7 cellular contexts compared by ENCODE assay signal in genomic region chr2:212538156-212539144, GRCh38. TPM values are rescaled to one million over a fixed set of nuclear protein-coding genes. Genes with fewer than 3 reads are reported as not detected.
A peak's percentile ranks its signal among the peaks of the same experiment; 100 is the strongest.
DNase-seq lines count a peak whose midpoint lies in the region; ATAC-seq, FAIRE-seq and TF ChIP-seq lines count a peak whose summit lies in the region.

ERBB4 (minus strand) TSS chr2:212538802; CDS start chr2:212538530, 272 bp downstream.

- TF ChIP-seq CTCF in GM12865 (IDR thresholded peaks at IDR 0.05; ENCODE audit: insufficient read depth, low read depth, low read length, missing control alignments) (no peak), endothelial cell of umbilical vein (IDR thresholded peaks at IDR 0.05; ENCODE audit: extremely low read depth in 1 of 2, insufficient read depth in 1 of 2, low read depth in 1 of 2, low read length in 2 of 2) (no peak)

- intact Hi-C loops in endothelial cell of umbilical vein (cut with micrococcal nuclease), result loop anchor here (5.0 kb wide), 3 partner anchors 176 to 661 kb away; no protein-coding TSS in a partner anchor

- no TSS peak for BruUV-seq in endothelial cell of umbilical vein (replicated peaks; lab: Mats Ljungman, UMichigan)

- H3K36me3 ChIP-seq in endothelial cell of umbilical vein (ENCODE audit: control insufficient read depth in 2 of 2, extremely low read depth in 1 of 2, insufficient read depth in 2 of 2, low read length in 2 of 2) (no peaks in the 10 kb centered on the region), muscle layer of colon (ENCODE audit: insufficient read depth, low read length) (no peaks in the 10 kb centered on the region)

- POLR2A ChIA-PET in endothelial cell of umbilical vein (lab: Charles Lee), result no interaction called here

- peak within 1 kb of the TSS; percentile 97 for H2AFZ ChIP-seq in endothelial cell of umbilical vein (ENCODE audit: low read depth, low read length)

- dilution Hi-C loops in endothelial cell of umbilical vein (cut with MboI; ENCODE audit: extremely low pct_ligation_motif_present, low sequenced_read_pairs), result no loop called here

- no peak within 1 kb of the TSS for H3K27ac ChIP-seq in endothelial cell of umbilical vein (ENCODE audit: insufficient read depth, low read depth, low read length)
- no peak within 1 kb of the TSS for H3K27ac ChIP-seq in muscle layer of colon (ENCODE audit: low read depth, low read length)

- no peaks in the 10 kb centered on the region for H3K79me2 ChIP-seq in endothelial cell of umbilical vein (ENCODE audit: control insufficient read depth, insufficient read depth, low read length)

- H3K9me3 ChIP-seq in endothelial cell of umbilical vein (replicated peaks; ENCODE audit: control insufficient read depth, insufficient read depth, low read length), result no peaks in the 10 kb centered on the region
- H3K9me3 ChIP-seq in muscle layer of colon (ENCODE audit: low read length), result no peaks in the 10 kb centered on the region

- DNase-seq in GM12865 (ENCODE audit: low read depth) (no peak), NCI-H748 treated with DMSO at 0.1 percent for 48 hours (lab: John Stamatoyannopoulos, UW) (peak; percentile 36), endothelial cell of umbilical vein (ENCODE audit: low read depth, low spot score) (peak; percentile 5), urothelium cell line (ENCODE audit: low spot score) (peak; percentile 14)

- no peaks in the 10 kb centered on the region for H4K20me1 ChIP-seq in endothelial cell of umbilical vein (replicated peaks; ENCODE audit: control insufficient read depth, extremely low read depth, insufficient read depth, low read length)

- CTCF ChIA-PET in endothelial cell of umbilical vein (lab: Charles Lee), result interaction anchor here (0.9 to 2.2 kb wide), 9 partner anchors 9 to 1083 kb away, joined by 3 to 7 read pairs (median 5); no protein-coding TSS in a partner anchor

- H3K27me3 ChIP-seq in endothelial cell of umbilical vein (ENCODE audit: control insufficient read depth in 2 of 2, insufficient read depth in 2 of 2, low read length in 2 of 2) (peaks cover 14 to 31% of the 10 kb centered on the region in 2 experiments), muscle layer of colon (ENCODE audit: control insufficient read depth in 1 of 2, insufficient read depth in 2 of 2, low read length in 2 of 2) (peaks cover 6 to 25% of the 10 kb centered on the region in 2 donors)

- TF ChIP-seq POLR2A in endothelial cell of umbilical vein (IDR thresholded peaks at IDR 0.05; ENCODE audit: low read depth, low read length), result no peak

- H3K9me1 ChIP-seq in endothelial cell of umbilical vein (replicated peaks; ENCODE audit: control insufficient read depth, extremely low read depth, insufficient read depth, low read length), result no peaks in the 10 kb centered on the region

- H3K4me1 ChIP-seq in endothelial cell of umbilical vein (ENCODE audit: control insufficient read depth, extremely low read depth, insufficient read depth, low read length), result peaks cover 18% of the 10 kb centered on the region
- no peaks in the 10 kb centered on the region for H3K4me1 ChIP-seq in muscle layer of colon (ENCODE audit: insufficient read depth, low read length)

- ATAC-seq in HG02840 (IDR thresholded peaks at IDR 0.05; ENCODE audit: low FRiP score, unreplicated experiment), result no peak
- ATAC-seq in HG02884 (IDR thresholded peaks at IDR 0.05; ENCODE audit: unreplicated experiment), result no peak

- peak within 1 kb of the TSS; percentile 6 for H3K9ac ChIP-seq in endothelial cell of umbilical vein (replicated peaks; ENCODE audit: extremely low read depth, insufficient read depth, low read length)
- no peak within 1 kb of the TSS for H3K9ac ChIP-seq in muscle layer of colon (ENCODE audit: low read length)

- H3K4me3 ChIP-seq in GM12865 (ENCODE audit: low read depth, low read length) (peak within 1 kb of the TSS; percentile 58), endothelial cell of umbilical vein (replicated peaks in 1 of 3; ENCODE audit: insufficient read depth in 1 of 3, low read depth in 1 of 3, low read length in 3 of 3) (peak within 1 kb of the TSS; percentile 39 to 88 (median 86)), muscle layer of colon (ENCODE audit: low read depth in 1 of 2, low read length in 2 of 2) (peak within 1 kb of the TSS; percentile 58 to 68)

- FAIRE-seq in endothelial cell of umbilical vein (lab: Jason Lieb, UNC), result no peak
- FAIRE-seq in urothelium cell line (lab: Jason Lieb, UNC), result no peak

- H3K4me2 ChIP-seq in endothelial cell of umbilical vein (ENCODE audit: insufficient read depth, low read length), result peak within 1 kb of the TSS; percentile 60

TF ChIP-seq in endothelial cell of umbilical vein, 7 proteins besides CTCF, POLR2A, EP300 and RAD21:
- no peak for TF ChIP-seq JUN (IDR thresholded peaks at IDR 0.05; ENCODE audit: borderline replicate concordance, insufficient read depth, insufficient read length, low read depth)
- TF ChIP-seq POLR2AphosphoS5 (IDR thresholded peaks at IDR 0.05; ENCODE audit: insufficient read depth, low read depth, low read length), result no peak
- peak; percentile 4 for TF ChIP-seq EZH2 (IDR thresholded peaks at IDR 0.05; ENCODE audit: borderline replicate concordance, low read depth, low read length, severe bottlenecking)
- TF ChIP-seq MYC (IDR thresholded peaks at IDR 0.05; ENCODE audit: low read depth, low read length), result no peak
- no peak for TF ChIP-seq GATA2 (IDR thresholded peaks at IDR 0.05; ENCODE audit: insufficient read depth, insufficient read length, low read depth, low read length)
- TF ChIP-seq FOS (IDR thresholded peaks at IDR 0.05; ENCODE audit: borderline replicate concordance, insufficient read depth, low read length), result no peak
- TF ChIP-seq MAX (IDR thresholded peaks at IDR 0.05; ENCODE audit: insufficient read depth, insufficient read length), result no peak
TF ChIP-seq in endothelial cell of umbilical vein: peak in this region for 1.

RNA-seq across cellular contexts. Expression of gene ERBB4, which starts in this region (rescaled TPM):
- 0.27 and 0.74 TPM in 2 replicates for total RNA-seq in endothelial cell of umbilical vein
- 0.01 and 0.03 TPM in 2 replicates for polyA plus RNA-seq in endothelial cell of umbilical vein
- polyA plus RNA-seq in endothelial cell of umbilical vein (2011; cell fraction: cytosol; rRNA removed), result under 0.01 and 0.07 TPM in 2 replicates
- 0.04 and 0.13 TPM in 2 replicates for polyA plus RNA-seq in endothelial cell of umbilical vein (2011; cell fraction: nucleus; rRNA removed)
- 0.03 and 0.08 TPM in 2 replicates for polyA plus RNA-seq in endothelial cell of umbilical vein (2012)
- 0.36 and 0.55 TPM in 2 replicates for polyA minus RNA-seq in endothelial cell of umbilical vein
- polyA minus RNA-seq in endothelial cell of umbilical vein (2011; cell fraction: cytosol; rRNA and poly(A)+ RNA removed), result 0.51 TPM
- polyA minus RNA-seq in endothelial cell of umbilical vein (2011; cell fraction: nucleus; rRNA and poly(A)+ RNA removed), result 0.24 and 0.58 TPM in 2 replicates

Comparison
In these comparisons a context has a peak if more than half of its experiments do, and no peak if none do; other contexts are left out.
1. Peak in DNase-seq, H3K4me3 ChIP-seq, H3K9ac ChIP-seq and H3K4me2 ChIP-seq in endothelial cell of umbilical vein; RNA of the gene not detected or under 1 TPM.